In genomic region chr22:50252081-50253045, GRCh38 we compare ENCODE assay signal across 1 cellular context.
TF ChIP-seq lines count a peak whose summit lies in the region.

No MANE protein-coding gene starts in this region.

TF ChIP-seq in A549, 52 proteins besides CTCF, POLR2A, EP300 and RAD21:
- TF ChIP-seq PHF8 (IDR thresholded peaks at IDR 0.05; ENCODE audit: borderline replicate concordance, low read depth): no peak
- no peak for TF ChIP-seq ZSCAN20 (CRISPR knock-in tag; IDR thresholded peaks at IDR 0.05)
- peak; percentile 70 for TF ChIP-seq SMC3 (IDR thresholded peaks at IDR 0.05)
